In genomic region chr19:10546817-10547216, GRCh38 we compare ENCODE assay signal across 1 cellular context.
A peak's percentile ranks its signal among the peaks of the same experiment; 100 is the strongest.
TF ChIP-seq lines count a peak whose summit lies in the region.

No MANE protein-coding gene starts in this region.

TF ChIP-seq in K562, 482 proteins besides CTCF, POLR2A, EP300 and RAD21:
- no peak for TF ChIP-seq TCF7 (IDR thresholded peaks at IDR 0.05; ENCODE audit: borderline replicate concordance)
- peak; percentile 52 for TF ChIP-seq POLR2G (IDR thresholded peaks at IDR 0.05; ENCODE audit: low read depth, low read length)
- no peak for TF ChIP-seq HDGF (IDR thresholded peaks at IDR 0.05)
- no peak for TF ChIP-seq ZNF146 (CRISPR knock-in tag; IDR thresholded peaks at IDR 0.05; ENCODE audit: unreplicated experiment)
- TF ChIP-seq RBFOX2 (IDR thresholded peaks at IDR 0.05; ENCODE audit: low read depth, low read length) = peak; percentile 66
- no peak for TF ChIP-seq SUPT5H (IDR thresholded peaks at IDR 0.05)
- TF ChIP-seq ZNF3 (CRISPR knock-in tag; IDR thresholded peaks at IDR 0.05) = no peak
- no peak for TF ChIP-seq PRPF4 (IDR thresholded peaks at IDR 0.05; ENCODE audit: insufficient read depth, low read depth, low read length, poor library complexity, severe bottlenecking)
- no peak for TF ChIP-seq ZNF76 (CRISPR knock-in tag; IDR thresholded peaks at IDR 0.05; ENCODE audit: borderline replicate concordance)
